ENCODE assay signal across 13 cellular contexts in genomic region chr5:50702615-50703325, GRCh38. TPM values are rescaled to one million over a fixed set of nuclear protein-coding genes. Genes with fewer than 3 reads are reported as not detected.
DNase-seq lines count a peak whose midpoint lies in the region; ATAC-seq and TF ChIP-seq lines count a peak whose summit lies in the region.
"Had no signal": no experiment of that assay in that cellular context is flagged by ENCODE, and none has a peak within 500 bp of the region (broad histone marks: within the 10 kb centered on the region; RNA-seq: fewer than 3 reads in every experiment).

No MANE protein-coding gene starts in this region.

- peaks cover 37% of the 10 kb centered on the region for H3K36me3 Mint-ChIP-seq in CD8-positive, alpha-beta T cell
- peaks cover 26% of the 10 kb centered on the region for H3K36me3 Mint-ChIP-seq in effector memory CD8-positive, alpha-beta T cell (ENCODE audit: insufficient read depth)

- no TSS peak for BruUV-seq in OCI-LY7 (replicated peaks; lab: Mats Ljungman, UMichigan)

- no peaks in the 10 kb centered on the region for H4K20me1 ChIP-seq in OCI-LY7 (ENCODE audit: insufficient read depth, low read length)

- no peaks in the 10 kb centered on the region for H3K27me3 Mint-ChIP-seq in CD8-positive, alpha-beta T cell (ENCODE audit: low read depth)
- no peaks in the 10 kb centered on the region for H3K27me3 Mint-ChIP-seq in effector memory CD8-positive, alpha-beta T cell

- H3K27ac Mint-ChIP-seq in CD8-positive, alpha-beta T cell, result peak overlapping the region; percentile 95
- H3K27ac Mint-ChIP-seq in effector memory CD8-positive, alpha-beta T cell, result peak overlapping the region; percentile 80 to 91

- no peak for DNase-seq in CD8-positive, alpha-beta T cell
- DNase-seq in OCI-LY7 (ENCODE audit: low spot score), result peak; percentile 51
- no peak for DNase-seq in effector memory CD8-positive, alpha-beta T cell
- DNase-seq in amniotic stem cell (lab: John Stamatoyannopoulos, UW), result no peak
- no peak for DNase-seq in NCI-H526 treated with DMSO at 0.1 percent for 48 hours (lab: John Stamatoyannopoulos, UW)
- no peak for DNase-seq in GM10248 (ENCODE audit: extremely low spot score)
- no peak for DNase-seq in coronary artery (ENCODE audit: low spot score)
- DNase-seq: activated gamma-delta T cell, H9, NCI-H2107, retina had no signal

- no peak overlapping the region for H3K4me3 ChIP-seq in CD8-positive, alpha-beta T cell (ENCODE audit: low read depth, low read length)
- H3K4me3 ChIP-seq in OCI-LY7 (ENCODE audit: low read depth, low read length, poor library complexity, severe bottlenecking) (no peak overlapping the region), coronary artery (no peak overlapping the region)

- CTCF ChIA-PET in CD8-positive, alpha-beta T cell (lab: Charles Lee), result interaction anchor here (1.0 to 1.4 kb wide), 2 partner anchors 13 to 15 kb away, joined by 3 read pairs; no protein-coding TSS in a partner anchor
- CTCF ChIA-PET in OCI-LY7 (lab: Charles Lee; ENCODE audit: unreplicated experiment), result no interaction called here
- CTCF ChIA-PET in GM10248 (lab: Yijun Ruan, JAX), result interaction anchor here (1.0 to 1.6 kb wide), 3 partner anchors 12 to 33 kb away, joined by 3 to 4 read pairs (median 3); no protein-coding TSS in a partner anchor

- H3K4me1 Mint-ChIP-seq in CD8-positive, alpha-beta T cell (ENCODE audit: low read depth), result peaks cover 82% of the 10 kb centered on the region
- peaks cover 41 to 88% of the 10 kb centered on the region in 2 donors for H3K4me1 Mint-ChIP-seq in effector memory CD8-positive, alpha-beta T cell (ENCODE audit: low read depth in 2 of 2)

- no peak for TF ChIP-seq CTCF in CD8-positive, alpha-beta T cell (IDR thresholded peaks at IDR 0.05)
- TF ChIP-seq CTCF in OCI-LY7 (conservative IDR thresholded peaks at IDR 0.05; ENCODE audit: low read length), result no peak
- TF ChIP-seq CTCF in GM10248 (IDR thresholded peaks at IDR 0.05; ENCODE audit: control extremely low read depth, extremely low read depth, low read depth, missing control alignments), result no peak
- no peak for TF ChIP-seq CTCF in coronary artery (IDR thresholded peaks at IDR 0.05)

- peaks cover 55% of the 10 kb centered on the region for H3K4me1 ChIP-seq in CD8-positive, alpha-beta T cell (ENCODE audit: insufficient read depth, low read length)
- H3K4me1 ChIP-seq in OCI-LY7 (ENCODE audit: insufficient read depth, low read length, poor library complexity, severe bottlenecking), result peaks cover 17% of the 10 kb centered on the region

- peak overlapping the region; percentile 30; the same call in 1 of the 2 replicates for H3K4me2 ChIP-seq in OCI-LY7 (ENCODE audit: low read length)
- H3K4me2 ChIP-seq: KMS-11 had no signal

- H3K4me3 Mint-ChIP-seq in CD8-positive, alpha-beta T cell, result peak overlapping the region; percentile 59
- H3K4me3 Mint-ChIP-seq in effector memory CD8-positive, alpha-beta T cell, result peak overlapping the region; percentile 58 to 70
- H3K4me3 Mint-ChIP-seq: H9 had no signal

- H3K9me3 ChIP-seq in CD8-positive, alpha-beta T cell (ENCODE audit: low read length), result no peaks in the 10 kb centered on the region
- H3K9me3 ChIP-seq in OCI-LY7 (ENCODE audit: low read length), result no peaks in the 10 kb centered on the region; the same call in 1 of the 2 replicates

- H3K9me2 ChIP-seq in OCI-LY7 (ENCODE audit: insufficient read depth, low read length), result no peaks in the 10 kb centered on the region

- H3K9me3 Mint-ChIP-seq in CD8-positive, alpha-beta T cell, result no peaks in the 10 kb centered on the region
- no peaks in the 10 kb centered on the region for H3K9me3 Mint-ChIP-seq in effector memory CD8-positive, alpha-beta T cell
- H3K9me3 Mint-ChIP-seq: H9 had no signal

- no peaks in the 10 kb centered on the region for H3K36me3 ChIP-seq in CD8-positive, alpha-beta T cell (ENCODE audit: insufficient read depth, low read length)
- H3K36me3 ChIP-seq in OCI-LY7 (ENCODE audit: insufficient read depth, low read length), result peaks cover 9% of the 10 kb centered on the region; the same call in 1 of the 2 replicates

- POLR2A ChIA-PET in CD8-positive, alpha-beta T cell (lab: Charles Lee), result interaction anchor here (1.0 to 2.8 kb wide), 2 partner anchors 34 to 36 kb away, joined by 5 to 11 read pairs; partner anchors contain the start of gene PARP8
- POLR2A ChIA-PET in OCI-LY7 (lab: Charles Lee), result interaction anchor here (1.7 kb wide), 1 partner anchor 8 kb away, joined by 5 read pairs; no protein-coding TSS in a partner anchor
- POLR2A ChIA-PET in GM10248 (lab: Yijun Ruan, JAX), result no interaction called here

- intact Hi-C loops in CD8-positive, alpha-beta T cell (cut with DNase I, micrococcal nuclease), result loop anchor here in 1 of 2 experiments (1.0 to 2.0 kb wide), 2 partner anchors 9 to 34 kb away; no protein-coding TSS in a partner anchor
- intact Hi-C loops in OCI-LY7 (cut with micrococcal nuclease; ENCODE audit: unreplicated experiment), result no loop called here

- peak; percentile 62 for ATAC-seq in CD8-positive, alpha-beta T cell
- peak; percentile 46 for ATAC-seq in GM21367 (IDR thresholded peaks at IDR 0.05; ENCODE audit: unreplicated experiment)
- ATAC-seq in effector memory CD8-positive, alpha-beta T cell (replicated peaks), result peak; percentile 78

- H2AFZ ChIP-seq in OCI-LY7 (ENCODE audit: low read length), result no peak overlapping the region

- peaks cover 24% of the 10 kb centered on the region; the same call in 1 of the 2 replicates for H3K79me2 ChIP-seq in OCI-LY7 (ENCODE audit: insufficient read depth, low read depth, low read length)

- no peak overlapping the region for H3K27ac ChIP-seq in CD8-positive, alpha-beta T cell (ENCODE audit: low read depth, low read length)
- H3K27ac ChIP-seq in OCI-LY7 (ENCODE audit: low read depth, low read length, poor library complexity, severe bottlenecking) (no peak overlapping the region), coronary artery (no peak overlapping the region)
- H3K27ac ChIP-seq: KMS-11 had no signal

- no peaks in the 10 kb centered on the region for H3K27me3 ChIP-seq in CD8-positive, alpha-beta T cell (ENCODE audit: insufficient read depth, low read length)

RNA-seq across cellular contexts. Expression of gene PARP8, which starts 36.3 kb away (rescaled TPM):
- total RNA-seq in CD8-positive, alpha-beta T cell, result 100 to 1,000 TPM; 192 to 200 TPM
- total RNA-seq in OCI-LY7 (2014; rRNA removed; shearing (Covaris generic)), result 22.9 and 39.2 TPM in 2 replicates
- 36.8 and 39.7 TPM in 2 replicates for total RNA-seq in OCI-LY7 (2022)

Comparison
In these comparisons a context has a peak if more than half of its experiments do, and no peak if none do; other contexts are left out.
1. RNA of gene PARP8, which starts 36.3 kb away (total RNA-seq): 192 to 200 TPM in CD8-positive, alpha-beta T cell; 22.9 to 39.7 TPM in OCI-LY7; every median in the first group is over 4 times any median in the second.
2. Peak in every context shown above with its lines, with median percentiles within 50 percentile points of each other: ATAC-seq.